Comparison of ENCODE assay signal across 8 cellular contexts in the genomic region with DNA sequence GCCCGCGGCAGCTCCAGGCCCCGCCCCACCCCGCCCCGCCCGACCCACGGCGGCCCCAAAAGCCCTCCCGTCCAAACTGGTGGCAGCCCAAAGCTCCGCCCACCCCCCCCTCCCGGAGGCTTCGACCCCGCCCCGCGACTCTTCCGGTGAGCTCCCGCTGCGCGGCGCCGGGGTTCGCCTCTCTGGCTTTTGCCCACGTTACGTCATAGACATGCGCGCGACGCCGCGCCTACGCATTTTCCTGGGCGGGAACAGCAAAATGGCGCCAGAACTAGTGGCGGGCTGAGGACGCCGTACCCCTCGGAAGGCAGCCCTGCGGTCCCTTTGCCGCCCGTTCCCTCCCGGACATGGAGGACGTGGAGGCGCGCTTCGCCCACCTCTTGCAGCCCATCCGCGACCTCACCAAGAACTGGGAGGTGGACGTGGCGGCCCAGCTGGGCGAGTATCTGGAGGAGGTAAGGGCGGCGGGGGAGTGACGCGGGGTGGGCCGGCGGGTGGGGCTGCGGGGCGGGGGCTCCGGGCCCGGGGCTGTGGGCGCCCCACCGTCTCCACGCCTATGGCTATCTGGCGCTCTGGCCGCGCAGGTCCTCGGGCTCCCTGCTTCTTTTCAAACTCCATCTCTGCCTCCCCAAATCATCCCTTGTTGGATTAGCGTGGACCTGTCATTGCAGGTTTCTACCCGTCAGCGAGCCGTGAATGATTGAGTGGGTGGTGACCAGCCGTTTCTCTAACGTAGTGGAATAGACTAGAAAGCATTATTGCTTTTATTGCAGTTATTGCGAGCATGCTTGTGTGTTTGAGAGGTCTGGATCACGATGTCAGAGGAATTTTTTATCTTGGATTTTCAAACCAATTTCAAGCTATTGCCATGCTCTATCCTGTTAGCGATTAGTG. TPM values are rescaled to one million over a fixed set of nuclear protein-coding genes. Genes with fewer than 3 reads are reported as not detected.
DNase-seq lines count a peak whose midpoint lies in the region; ATAC-seq and TF ChIP-seq lines count a peak whose summit lies in the region.

A gene (plus strand): TSS at position 234 of the 894 bp plus-strand sequence. CDS start 114 bp downstream, at position 348.

- CTCF ChIA-PET in PC-9 (lab: Charles Lee): interaction anchor here (0.6 to 1.1 kb wide), 6 partner anchors 17 to 90 kb away, joined by 4 to 8 read pairs (median 6); a partner anchor contains a TSS

- intact Hi-C loops in PC-9 (cut with micrococcal nuclease; ENCODE audit: unreplicated experiment): loop anchor here (1.0 to 5.0 kb wide), 4 partner anchors 17 to 166 kb away; a partner anchor contains a TSS
- intact Hi-C loops in esophagus squamous epithelium (cut with DNase I): no loop called here

- peaks cover 8% of the 10 kb centered on the region for H4K20me1 ChIP-seq in PC-9 (ENCODE audit: insufficient read depth)

- peaks cover 9 to 14% (median 10%) of the 10 kb centered on the region in 3 donors for H3K4me1 Mint-ChIP-seq in IgD-negative memory B cell
- H3K4me1 Mint-ChIP-seq in activated T-cell treated with anti-CD3 and anti-CD28 coated beads, Interleukin-2, amount 50 U/mL, for 72 hours (ENCODE audit: low read depth): peaks cover 38% of the 10 kb centered on the region

- peaks cover 53% of the 10 kb centered on the region for H3K79me2 ChIP-seq in PC-9 (ENCODE audit: low read depth)

- ATAC-seq in GM21529 (IDR thresholded peaks at IDR 0.05; ENCODE audit: unreplicated experiment): peak; percentile 58
- peak; percentile 76 for ATAC-seq in activated T-cell treated with anti-CD3 and anti-CD28 coated beads, Interleukin-2, amount 50 U/mL, for 72 hours (replicated peaks in 1 of 2)

- BruUV-seq in PC-9 (replicated peaks; lab: Mats Ljungman, UMichigan): no TSS peak

- H2AFZ ChIP-seq in PC-9: peak within 1 kb of the TSS; percentile 94

- no peaks in the 10 kb centered on the region for H3K9me2 ChIP-seq in PC-9 (ENCODE audit: insufficient read depth)

- peak within 1 kb of the TSS; percentile 94 to 99 (median 96) for H3K4me3 Mint-ChIP-seq in IgD-negative memory B cell
- H3K4me3 Mint-ChIP-seq in activated T-cell treated with anti-CD3 and anti-CD28 coated beads, Interleukin-2, amount 50 U/mL, for 72 hours: peak within 1 kb of the TSS; percentile 89 to 97

- H3K27me3 ChIP-seq in PC-9 (ENCODE audit: insufficient read depth, low read depth) (no peaks in the 10 kb centered on the region), esophagus squamous epithelium (no peaks in the 10 kb centered on the region), muscle layer of duodenum (ENCODE audit: low read depth, low read length) (no peaks in the 10 kb centered on the region)

- H3K27me3 Mint-ChIP-seq in IgD-negative memory B cell: no peaks in the 10 kb centered on the region
- H3K27me3 Mint-ChIP-seq in activated T-cell treated with anti-CD3 and anti-CD28 coated beads, Interleukin-2, amount 50 U/mL, for 72 hours (ENCODE audit: low read depth): no peaks in the 10 kb centered on the region

- H3K36me3 ChIP-seq in PC-9 (ENCODE audit: low read depth) (0 out of 2 replicates have a peak, but pooled peaks cover 5% of the 10 kb centered on the region), esophagus squamous epithelium (peaks cover 7 to 56% (median 15%) of the 10 kb centered on the region in 3 donors), muscle layer of duodenum (ENCODE audit: control insufficient read depth in 1 of 2, insufficient read depth in 2 of 2, low read length in 2 of 2) (peaks cover 0 to 16% of the 10 kb centered on the region in 2 donors)

- H3K4me1 ChIP-seq in PC-9 (replicated peaks; ENCODE audit: insufficient read depth): peaks cover 19% of the 10 kb centered on the region
- peaks cover 27 to 62% (median 38%) of the 10 kb centered on the region in 3 donors for H3K4me1 ChIP-seq in esophagus squamous epithelium
- peaks cover 0 to 26% of the 10 kb centered on the region in 2 donors for H3K4me1 ChIP-seq in muscle layer of duodenum (ENCODE audit: control insufficient read depth in 1 of 2, insufficient read depth in 2 of 2, low read length in 2 of 2)

- H3K36me3 Mint-ChIP-seq in IgD-negative memory B cell: no peaks in the 10 kb centered on the region
- peaks cover 3 to 13% of the 10 kb centered on the region in 2 donors for H3K36me3 Mint-ChIP-seq in activated T-cell treated with anti-CD3 and anti-CD28 coated beads, Interleukin-2, amount 50 U/mL, for 72 hours (ENCODE audit: insufficient read depth in 2 of 2)

- H3F3A ChIP-seq in PC-9 (ENCODE audit: insufficient read depth, low read depth): no peaks in the 10 kb centered on the region

- peak within 1 kb of the TSS; percentile 94 for H3K4me2 ChIP-seq in PC-9

- no peaks in the 10 kb centered on the region for H3K9me3 Mint-ChIP-seq in IgD-negative memory B cell
- H3K9me3 Mint-ChIP-seq in activated T-cell treated with anti-CD3 and anti-CD28 coated beads, Interleukin-2, amount 50 U/mL, for 72 hours: no peaks in the 10 kb centered on the region

- H3K27ac ChIP-seq in PC-9 (peak within 1 kb of the TSS; percentile 48), esophagus squamous epithelium (peak within 1 kb of the TSS; percentile 95 to 99 (median 97)), muscle layer of duodenum (ENCODE audit: low read length) (peak within 1 kb of the TSS; percentile 63)

- DNase-seq in DMS114 treated with DMSO at 0.1 percent for 48 hours (lab: John Stamatoyannopoulos, UW; ENCODE audit: unreplicated experiment): peak; percentile 85
- DNase-seq in PC-9: peak; percentile 93 to 94
- DNase-seq in activated T-cell treated with anti-CD3 and anti-CD28 coated beads, Interleukin-2, amount 50 U/mL, for 72 hours: peak; percentile 98
- peak; percentile 71 for DNase-seq in esophagus squamous epithelium (lab: John Stamatoyannopoulos, UW)
- peak; percentile 96 for DNase-seq in stimulated activated CD8-positive, alpha-beta memory T cell treated with anti-CD3 and anti-CD28 coated beads, Interleukin-7, amount 100 ng/mL, for 4 hours (ENCODE audit: low read depth in 2 of 2)

- POLR2A ChIA-PET in PC-9 (lab: Charles Lee; ENCODE audit: unreplicated experiment): interaction anchor here (0.5 to 1.1 kb wide), 10 partner anchors 17 to 215 kb away, joined by 3 to 27 read pairs (median 6); a partner anchor contains a TSS

- no peak for TF ChIP-seq CTCF in PC-9 (conservative IDR thresholded peaks at IDR 0.05)
- peak in 3 of 6 experiments; percentile 10 to 42 (median 17) for TF ChIP-seq CTCF in esophagus squamous epithelium (IDR thresholded peaks at IDR 0.05)

- peak within 1 kb of the TSS; percentile 94 to 98 (median 97) for H3K27ac Mint-ChIP-seq in IgD-negative memory B cell
- peak within 1 kb of the TSS; percentile 75 for H3K27ac Mint-ChIP-seq in activated T-cell treated with anti-CD3 and anti-CD28 coated beads, Interleukin-2, amount 50 U/mL, for 72 hours

- 0 to 1% methylated on average over 10 to 18 of the region's 76 CpGs for WGBS in esophagus squamous epithelium, 2 donors

- TF ChIP-seq POLR2A in esophagus squamous epithelium (IDR thresholded peaks at IDR 0.05): peak in 3 of 4 donors; percentile 76 to 94 (median 86)

- H3K4me3 ChIP-seq in PC-9 (peak within 1 kb of the TSS; percentile 97), esophagus squamous epithelium (peak within 1 kb of the TSS; percentile 88 to 97 (median 94)), muscle layer of duodenum (ENCODE audit: low read depth in 1 of 2, low read length in 2 of 2) (peak within 1 kb of the TSS; percentile 90 to 99)

- H3K9me3 ChIP-seq in PC-9 (ENCODE audit: insufficient read depth, low read depth): no peaks in the 10 kb centered on the region
- no peaks in the 10 kb centered on the region for H3K9me3 ChIP-seq in esophagus squamous epithelium
- H3K9me3 ChIP-seq in muscle layer of duodenum (ENCODE audit: control insufficient read depth in 1 of 2, low read length in 2 of 2): no peaks in the 10 kb centered on the region

RNA-seq across cellular contexts. Expression of the gene that starts here (rescaled TPM):
- polyA plus RNA-seq in IgD-negative memory B cell: 39.4 TPM
- 58.8 and 62.9 TPM in 2 replicates for total RNA-seq in PC-9 (2021)
- total RNA-seq in activated T-cell treated with anti-CD3 and anti-CD28 coated beads, Interleukin-2, amount 50 U/mL, for 72 hours: 100 to 1,000 TPM; 120 to 141 TPM
- total RNA-seq in esophagus squamous epithelium: 10 to 100 TPM; 30.2 to 42.6 (median 38.5) TPM

Comparison
In these comparisons a context has a peak if more than half of its experiments do, and no peak if none do; other contexts are left out.
1. Peak in every context shown above with its lines: DNase-seq, ATAC-seq, H3K4me3 ChIP-seq and H3K27ac ChIP-seq.